ENCODE assay signal across 11 cellular contexts in the genomic region with DNA sequence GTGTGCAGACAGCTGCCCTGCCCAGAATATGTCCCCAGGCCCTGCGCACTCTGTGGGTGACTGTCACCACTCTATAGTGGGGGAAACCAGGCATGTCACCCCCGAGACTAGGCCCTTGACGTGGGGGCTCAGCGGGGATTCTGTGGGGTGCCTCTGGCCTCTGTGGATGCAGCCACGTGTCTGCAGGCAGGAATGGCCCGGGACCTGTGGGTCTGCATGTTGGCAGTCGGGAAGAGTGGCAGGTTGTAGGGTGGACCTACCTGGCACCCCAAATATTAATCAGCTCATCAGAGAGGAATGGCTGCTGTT. TPM values are rescaled to one million over a fixed set of nuclear protein-coding genes. Genes with fewer than 3 reads are reported as not detected.
DNase-seq lines count a peak whose midpoint lies in the region; ATAC-seq and TF ChIP-seq lines count a peak whose summit lies in the region.
"Had no signal": no experiment of that assay in that cellular context is flagged by ENCODE, and none has a peak within 500 bp of the region (broad histone marks: within the 10 kb centered on the region; RNA-seq: fewer than 3 reads in every experiment).

No MANE protein-coding gene starts in this region.

- peak overlapping the region; percentile 98 for H3K27ac Mint-ChIP-seq in activated naive CD8-positive, alpha-beta T cell treated with anti-CD3 and anti-CD28 coated beads, Interleukin-2, amount 10 ng/mL, durations not matched to agents 7 days and 5 days

- H3K4me3 Mint-ChIP-seq in activated naive CD8-positive, alpha-beta T cell treated with anti-CD3 and anti-CD28 coated beads, Interleukin-2, amount 10 ng/mL, durations not matched to agents 7 days and 5 days = peak overlapping the region; percentile 98

- peaks cover 0 to 17% of the 10 kb centered on the region in 2 donors for H3K36me3 ChIP-seq in lung (ENCODE audit: control insufficient read depth in 2 of 2, insufficient read depth in 2 of 2, low read length in 2 of 2)
- H3K36me3 ChIP-seq in thymus (ENCODE audit: control insufficient read depth, insufficient read depth) = peaks cover 13% of the 10 kb centered on the region

- ATAC-seq in activated naive CD8-positive, alpha-beta T cell treated with anti-CD3 and anti-CD28 coated beads, Interleukin-2, amount 10 ng/mL, durations not matched to agents 7 days and 5 days (ENCODE audit: low read depth) = no peak
- ATAC-seq in lung (ENCODE audit: insufficient read depth, low FRiP score) = no peak

- H3K27ac ChIP-seq in lung (ENCODE audit: low read depth in 1 of 2, low read length in 1 of 2) (peak overlapping the region in 1 of 2 donors; percentile 67), thymus (ENCODE audit: low read depth) (peak overlapping the region; percentile 38)

- POLR2A ChIA-PET in activated naive CD8-positive, alpha-beta T cell treated with anti-CD3 and anti-CD28 coated beads, Interleukin-2, amount 10 ng/mL, durations not matched to agents 7 days and 5 days (lab: Charles Lee) = interaction anchor here (0.6 to 8.7 kb wide), 17 partner anchors 9 to 150 kb away, joined by 3 to 143 read pairs (median 11); partner anchors contain the start of gene ZSCAN10

- no peaks in the 10 kb centered on the region for H3K9me3 Mint-ChIP-seq in activated naive CD8-positive, alpha-beta T cell treated with anti-CD3 and anti-CD28 coated beads, Interleukin-2, amount 10 ng/mL, durations not matched to agents 7 days and 5 days

- peaks cover 51% of the 10 kb centered on the region for H3K4me1 Mint-ChIP-seq in activated naive CD8-positive, alpha-beta T cell treated with anti-CD3 and anti-CD28 coated beads, Interleukin-2, amount 10 ng/mL, durations not matched to agents 7 days and 5 days

- H3K4me1 ChIP-seq in lung (ENCODE audit: control insufficient read depth in 2 of 2, insufficient read depth in 2 of 2, low read length in 2 of 2) = peaks cover 0 to 22% of the 10 kb centered on the region in 2 donors
- H3K4me1 ChIP-seq in thymus (ENCODE audit: control insufficient read depth, insufficient read depth, low read length) = peaks cover 32% of the 10 kb centered on the region

- H3K4me3 ChIP-seq in lung (peak overlapping the region; percentile 71), thymus (ENCODE audit: low read length) (peak overlapping the region; percentile 50)

- DNase-seq in activated naive CD4-positive, alpha-beta T cell treated with Interleukin-2 at 50 U/mL for 16 hours = peak; percentile 21
- no peak for DNase-seq in activated naive CD4-positive, alpha-beta T cell treated with anti-CD3 and anti-CD28 coated beads, Interleukin-2, amount 50 U/mL, for 16 hours
- DNase-seq in activated naive CD8-positive, alpha-beta T cell treated with anti-CD3 and anti-CD28 coated beads, Interleukin-2, amount 10 ng/mL, durations not matched to agents 7 days and 5 days = no peak
- no peak for DNase-seq in lung (ENCODE audit: low spot score)
- DNase-seq in stimulated activated CD4-positive, alpha-beta T cell treated with anti-CD3 and anti-CD28 coated beads, Interleukin-4, amount 100 ng/mL, for 4 hours = no peak
- DNase-seq in pons (ENCODE audit: low spot score) = no peak
- no peak for DNase-seq in medulla oblongata (ENCODE audit: extremely low spot score)
- DNase-seq: NCI-H510A treated with DMSO at 0.1 percent for 48 hours; stimulated activated CD4-positive, alpha-beta T cell treated with anti-CD3 and anti-CD28 coated beads, Interleukin-2, amount 100 ng/mL, for 48 hours had no signal

- H3K27me3 Mint-ChIP-seq in activated naive CD8-positive, alpha-beta T cell treated with anti-CD3 and anti-CD28 coated beads, Interleukin-2, amount 10 ng/mL, durations not matched to agents 7 days and 5 days = no peaks in the 10 kb centered on the region

- H3K9me3 ChIP-seq in lung (ENCODE audit: control insufficient read depth in 2 of 2, insufficient read depth in 1 of 2, low read length in 1 of 2) (no peaks in the 10 kb centered on the region), thymus (ENCODE audit: control insufficient read depth) (no peaks in the 10 kb centered on the region)

- no peak for TF ChIP-seq CTCF in lung (IDR thresholded peaks at IDR 0.05; ENCODE audit: control extremely low read depth, extremely low read depth)

- WGBS in lung, 2 donors = 67 to 91% methylated on average over 7 of the region's 7 CpGs
- WGBS in thymus = 89% methylated on average over 7 of the region's 7 CpGs

- peaks cover 50% of the 10 kb centered on the region for H3K36me3 Mint-ChIP-seq in activated naive CD8-positive, alpha-beta T cell treated with anti-CD3 and anti-CD28 coated beads, Interleukin-2, amount 10 ng/mL, durations not matched to agents 7 days and 5 days

- H3K27me3 ChIP-seq in lung (ENCODE audit: control insufficient read depth, insufficient read depth) (no peaks in the 10 kb centered on the region), thymus (ENCODE audit: control insufficient read depth, insufficient read depth) (no peaks in the 10 kb centered on the region)

RNA-seq across cellular contexts. Expression of gene IL32, which starts 1.0 kb away (rescaled TPM):
- total RNA-seq in activated naive CD8-positive, alpha-beta T cell treated with anti-CD3 and anti-CD28 coated beads, Interleukin-2, amount 10 ng/mL, durations not matched to agents 7 days and 5 days = 1,000 to 10,000 TPM; 2,319 to 2,425 TPM
- 100 to 1,000 TPM in 1 of 2 donors, 10 to 100 TPM in 1; 83.7 to 153 TPM for total RNA-seq in lung
- polyA plus RNA-seq in lung = 100 to 1,000 TPM; 247 to 275 TPM
- polyA plus RNA-seq in thymus = 343 TPM

RNA-seq across cellular contexts. Expression of gene MMP25, which starts 20.0 kb away (rescaled TPM):
- 10 to 100 TPM; 49.3 to 60.4 TPM for total RNA-seq in activated naive CD8-positive, alpha-beta T cell treated with anti-CD3 and anti-CD28 coated beads, Interleukin-2, amount 10 ng/mL, durations not matched to agents 7 days and 5 days
- total RNA-seq in lung = 10 to 100 TPM in 1 of 2 donors, 1 to 10 TPM in 1; 4.2 to 34.9 TPM
- polyA plus RNA-seq in lung (10 to 100 TPM in 1 of 2 donors, 1 to 10 TPM in 1; 6.2 to 94.4 TPM), thymus (2.9 TPM)

RNA-seq across cellular contexts. Expression of gene BICDL2, which starts 29.6 kb away (rescaled TPM):
- 1 to 10 TPM; 1.6 TPM for total RNA-seq in activated naive CD8-positive, alpha-beta T cell treated with anti-CD3 and anti-CD28 coated beads, Interleukin-2, amount 10 ng/mL, durations not matched to agents 7 days and 5 days
- 10 to 100 TPM; 15.9 to 24.4 TPM for total RNA-seq in lung
- 10 to 100 TPM; 12.7 to 17.1 TPM for polyA plus RNA-seq in lung
- polyA plus RNA-seq in thymus = 6.0 TPM
- total RNA-seq: mesenteric fat pad had no signal

RNA-seq across cellular contexts. Expression of gene ZSCAN10, which starts 32.7 kb away (rescaled TPM):
- under 1 TPM; 0.37 to 0.39 TPM for total RNA-seq in activated naive CD8-positive, alpha-beta T cell treated with anti-CD3 and anti-CD28 coated beads, Interleukin-2, amount 10 ng/mL, durations not matched to agents 7 days and 5 days
- total RNA-seq in lung = under 1 TPM in 1 of 2 donors, not detected in 1; 0.21 TPM
- polyA plus RNA-seq in lung (under 1 TPM in 1 of 2 donors, not detected in 1; 0.02 TPM), thymus (0.11 TPM)
- total RNA-seq: mesenteric fat pad had no signal

RNA-seq across cellular contexts. Expression of gene THOC6, which starts 42.6 kb away (rescaled TPM):
- total RNA-seq in activated naive CD8-positive, alpha-beta T cell treated with anti-CD3 and anti-CD28 coated beads, Interleukin-2, amount 10 ng/mL, durations not matched to agents 7 days and 5 days = 10 to 100 TPM; 36.3 to 36.9 TPM
- 10 to 100 TPM; 12.7 to 39.9 TPM for total RNA-seq in lung
- 10 to 100 TPM; 40.0 to 58.3 TPM for polyA plus RNA-seq in lung
- polyA plus RNA-seq in thymus = 36.8 TPM

Comparison
In these comparisons a context has a peak if more than half of its experiments do, and no peak if none do; other contexts are left out.
1. RNA of gene IL32, which starts 1.0 kb away (total RNA-seq): 2,319 to 2,425 TPM in activated naive CD8-positive, alpha-beta T cell treated with anti-CD3 and anti-CD28 coated beads, Interleukin-2, amount 10 ng/mL, durations not matched to agents 7 days and 5 days; 83.7 to 153 TPM in lung; every median in the first group is over 10 times any median in the second.
2. RNA of gene BICDL2, which starts 29.6 kb away (total RNA-seq): 15.9 to 24.4 TPM in lung; 1.6 TPM in activated naive CD8-positive, alpha-beta T cell treated with anti-CD3 and anti-CD28 coated beads, Interleukin-2, amount 10 ng/mL, durations not matched to agents 7 days and 5 days; every median in the first group is over 4 times any median in the second.